ENCODE assay signal across 25 cellular contexts in the genomic region with DNA sequence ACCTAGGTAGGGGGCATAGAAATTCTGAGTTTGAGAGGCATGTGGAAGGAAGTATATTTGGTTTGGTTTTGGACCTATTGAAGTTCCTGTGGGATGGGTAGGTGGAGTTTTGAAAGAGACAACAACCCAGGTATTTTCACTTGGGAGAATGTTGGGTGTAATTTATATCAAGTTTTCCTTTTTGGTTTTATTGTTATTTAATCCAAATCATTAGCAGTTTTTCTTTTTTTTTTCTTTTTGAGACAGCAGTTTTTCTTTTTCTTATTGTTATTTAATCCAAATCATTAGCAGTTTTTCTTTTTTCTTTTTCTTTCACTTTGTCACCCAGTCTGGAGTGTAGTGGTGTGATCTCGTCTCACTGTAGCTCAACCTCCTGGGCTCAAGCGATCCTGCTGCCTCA. TPM values are rescaled to one million over a fixed set of nuclear protein-coding genes. Genes with fewer than 3 reads are reported as not detected.
DNase-seq lines count a peak whose midpoint lies in the region; ATAC-seq and TF ChIP-seq lines count a peak whose summit lies in the region.
"Had no signal": no experiment of that assay in that cellular context is flagged by ENCODE, and none has a peak within 500 bp of the region (broad histone marks: within the 10 kb centered on the region; RNA-seq: fewer than 3 reads in every experiment).

No MANE protein-coding gene starts in this region.

- no peaks in the 10 kb centered on the region for H3K9me3 Mint-ChIP-seq in activated naive CD8-positive, alpha-beta T cell treated with anti-CD3 and anti-CD28 coated beads, Interleukin-2, amount 10 ng/mL, durations not matched to agents 7 days and 5 days
- no peaks in the 10 kb centered on the region for H3K9me3 Mint-ChIP-seq in activated naive CD8-positive, alpha-beta T cell treated with anti-CD3 and anti-CD28 coated beads for 36 hours
- H3K9me3 Mint-ChIP-seq in HFFc6 (no peaks in the 10 kb centered on the region), endothelial cell (ENCODE audit: unreplicated experiment) (no peaks in the 10 kb centered on the region)
- H3K9me3 Mint-ChIP-seq in stimulated activated naive B cell treated with anti-CD40 and anti-IgM and Interleukin-4, amounts not matched to agents 10 μg/mL and 1 μg/mL and 100 μg/mL, for 72 hours = no peaks in the 10 kb centered on the region
- H3K9me3 Mint-ChIP-seq: neural crest cell, T-cell had no signal

- H3K36me3 Mint-ChIP-seq in activated naive CD8-positive, alpha-beta T cell treated with anti-CD3 and anti-CD28 coated beads, Interleukin-2, amount 10 ng/mL, durations not matched to agents 7 days and 5 days = peaks cover 16% of the 10 kb centered on the region
- H3K36me3 Mint-ChIP-seq in activated naive CD8-positive, alpha-beta T cell treated with anti-CD3 and anti-CD28 coated beads for 36 hours = peaks cover 20% of the 10 kb centered on the region
- H3K36me3 Mint-ChIP-seq in HFFc6 (ENCODE audit: low read depth) = peaks cover 12% of the 10 kb centered on the region
- no peaks in the 10 kb centered on the region for H3K36me3 Mint-ChIP-seq in endothelial cell (ENCODE audit: low read depth, unreplicated experiment)
- peaks cover 5 to 12% of the 10 kb centered on the region in 2 donors for H3K36me3 Mint-ChIP-seq in stimulated activated naive B cell treated with anti-CD40 and anti-IgM and Interleukin-4, amounts not matched to agents 10 μg/mL and 1 μg/mL and 100 μg/mL, for 72 hours

- H3K4me3 Mint-ChIP-seq in activated naive CD8-positive, alpha-beta T cell treated with anti-CD3 and anti-CD28 coated beads, Interleukin-2, amount 10 ng/mL, durations not matched to agents 7 days and 5 days = no peak overlapping the region
- H3K4me3 Mint-ChIP-seq in activated naive CD8-positive, alpha-beta T cell treated with anti-CD3 and anti-CD28 coated beads for 36 hours = no peak overlapping the region
- H3K4me3 Mint-ChIP-seq in HFFc6 (peak overlapping the region; percentile 24; the same call in 1 of the 2 replicates), endothelial cell (ENCODE audit: unreplicated experiment) (no peak overlapping the region)
- H3K4me3 Mint-ChIP-seq in stimulated activated naive B cell treated with anti-CD40 and anti-IgM and Interleukin-4, amounts not matched to agents 10 μg/mL and 1 μg/mL and 100 μg/mL, for 72 hours = no peak overlapping the region
- H3K4me3 Mint-ChIP-seq: B cell, neural crest cell, T-cell had no signal

- POLR2A ChIA-PET in activated naive CD8-positive, alpha-beta T cell treated with anti-CD3 and anti-CD28 coated beads, Interleukin-2, amount 10 ng/mL, durations not matched to agents 7 days and 5 days (lab: Charles Lee) = no interaction called here

- no peak for DNase-seq in activated naive CD8-positive, alpha-beta T cell treated with anti-CD3 and anti-CD28 coated beads, Interleukin-2, amount 10 ng/mL, durations not matched to agents 7 days and 5 days
- no peak for DNase-seq in activated naive CD8-positive, alpha-beta T cell treated with anti-CD3 and anti-CD28 coated beads for 36 hours
- DNase-seq in HFFc6 (no peak), endothelial cell (ENCODE audit: low spot score) (no peak), HuH-7.5 (ENCODE audit: low spot score) (no peak)
- no peak for DNase-seq in stimulated activated naive B cell treated with anti-CD40 and anti-IgM and Interleukin-4, amounts not matched to agents 10 μg/mL and 1 μg/mL and 100 μg/mL, for 72 hours
- no peak for DNase-seq in activated CD4-positive, alpha-beta T cell treated with anti-CD3 and anti-CD28 coated beads for 4 hours
- DNase-seq: ACHN; activated CD4-positive, CD25-positive, alpha-beta regulatory T cell; activated CD8-positive, alpha-beta memory T cell treated with anti-CD3 and anti-CD28 coated beads, Interleukin-2, amount 50 U/mL, for 4 hours; activated naive CD4-positive, alpha-beta T cell treated with anti-CD3 and anti-CD28 coated beads, Interleukin-2, amount 50 U/mL, for 16 hours; Caco-2; DMS53; effector memory CD4-positive, alpha-beta T cell; hypothalamus; mammary epithelial cell; mucosa of descending colon; NCI-H1048; NCI-H774; right cardiac atrium; stimulated activated CD4-positive, alpha-beta T cell treated with anti-CD3 and anti-CD28 coated beads, Interleukin-1b, Interleukin-23, amount 100 ng/mL, for 48 hours; T-cell had no signal

- H3K27ac Mint-ChIP-seq in activated naive CD8-positive, alpha-beta T cell treated with anti-CD3 and anti-CD28 coated beads, Interleukin-2, amount 10 ng/mL, durations not matched to agents 7 days and 5 days = peak overlapping the region; percentile 2
- no peak overlapping the region for H3K27ac Mint-ChIP-seq in activated naive CD8-positive, alpha-beta T cell treated with anti-CD3 and anti-CD28 coated beads for 36 hours
- H3K27ac Mint-ChIP-seq in HFFc6 = peak overlapping the region; percentile 63
- peak overlapping the region; percentile 17 for H3K27ac Mint-ChIP-seq in endothelial cell (ENCODE audit: unreplicated experiment)
- H3K27ac Mint-ChIP-seq in stimulated activated naive B cell treated with anti-CD40 and anti-IgM and Interleukin-4, amounts not matched to agents 10 μg/mL and 1 μg/mL and 100 μg/mL, for 72 hours = peak overlapping the region; percentile 59
- H3K27ac Mint-ChIP-seq: B cell had no signal

- H3K27me3 Mint-ChIP-seq in activated naive CD8-positive, alpha-beta T cell treated with anti-CD3 and anti-CD28 coated beads, Interleukin-2, amount 10 ng/mL, durations not matched to agents 7 days and 5 days = no peaks in the 10 kb centered on the region
- H3K27me3 Mint-ChIP-seq in activated naive CD8-positive, alpha-beta T cell treated with anti-CD3 and anti-CD28 coated beads for 36 hours = no peaks in the 10 kb centered on the region
- H3K27me3 Mint-ChIP-seq in HFFc6 (ENCODE audit: insufficient read depth) (no peaks in the 10 kb centered on the region), endothelial cell (ENCODE audit: unreplicated experiment) (no peaks in the 10 kb centered on the region)
- H3K27me3 Mint-ChIP-seq in stimulated activated naive B cell treated with anti-CD40 and anti-IgM and Interleukin-4, amounts not matched to agents 10 μg/mL and 1 μg/mL and 100 μg/mL, for 72 hours = no peaks in the 10 kb centered on the region
- H3K27me3 Mint-ChIP-seq: B cell, T-cell had no signal

- ATAC-seq in activated naive CD8-positive, alpha-beta T cell treated with anti-CD3 and anti-CD28 coated beads, Interleukin-2, amount 10 ng/mL, durations not matched to agents 7 days and 5 days (ENCODE audit: low read depth) = no peak
- no peak for ATAC-seq in stimulated activated naive B cell treated with anti-CD40 and anti-IgM and Interleukin-4, amounts not matched to agents 10 μg/mL and 1 μg/mL and 100 μg/mL, for 72 hours (replicated peaks)
- no peak for ATAC-seq in GM21619 (IDR thresholded peaks at IDR 0.05; ENCODE audit: unreplicated experiment)
- ATAC-seq: mucosa of descending colon, right cardiac atrium, T-cell had no signal

- H3K4me1 Mint-ChIP-seq in activated naive CD8-positive, alpha-beta T cell treated with anti-CD3 and anti-CD28 coated beads, Interleukin-2, amount 10 ng/mL, durations not matched to agents 7 days and 5 days = peaks cover 37% of the 10 kb centered on the region
- peaks cover 52% of the 10 kb centered on the region for H3K4me1 Mint-ChIP-seq in activated naive CD8-positive, alpha-beta T cell treated with anti-CD3 and anti-CD28 coated beads for 36 hours
- H3K4me1 Mint-ChIP-seq in HFFc6 (ENCODE audit: low read depth) (peaks cover 85% of the 10 kb centered on the region), endothelial cell (ENCODE audit: unreplicated experiment) (peaks cover 27% of the 10 kb centered on the region)
- H3K4me1 Mint-ChIP-seq in stimulated activated naive B cell treated with anti-CD40 and anti-IgM and Interleukin-4, amounts not matched to agents 10 μg/mL and 1 μg/mL and 100 μg/mL, for 72 hours = peaks cover 26 to 57% of the 10 kb centered on the region in 2 donors

- TF ChIP-seq CTCF in HFFc6 (IDR thresholded peaks at IDR 0.05) = no peak
- TF ChIP-seq CTCF in endothelial cell (IDR thresholded peaks at IDR 0.05; ENCODE audit: unreplicated experiment) = no peak

RNA-seq across cellular contexts. Expression of gene RNF11, which starts 30.1 kb away (rescaled TPM):
- total RNA-seq in activated naive CD8-positive, alpha-beta T cell treated with anti-CD3 and anti-CD28 coated beads, Interleukin-2, amount 10 ng/mL, durations not matched to agents 7 days and 5 days = 10 to 100 TPM; 36.2 to 37.5 TPM
- 10 to 100 TPM; 28.5 to 33.0 TPM for total RNA-seq in activated naive CD8-positive, alpha-beta T cell treated with anti-CD3 and anti-CD28 coated beads for 36 hours
- 100 to 1,000 TPM; 114 to 147 (median 128) TPM for total RNA-seq in HFFc6 (2021; fragmentation: NEBNext Ultra II Directional; extraction: Animal tissue kit (Norgen Biotek cat#: 25700))
- 74.1 TPM for total RNA-seq in endothelial cell (ENCODE audit: unreplicated experiment)
